1 cellular context compared by ENCODE assay signal in genomic region chr17:3527896-3528603, GRCh38.
TF ChIP-seq lines count a peak whose summit lies in the region.

No MANE protein-coding gene starts in this region.

TF ChIP-seq in K562, 482 proteins besides CTCF, POLR2A, EP300 and RAD21:
- TF ChIP-seq ZC3H8 (IDR thresholded peaks at IDR 0.05) (no peak), E2F1 (CRISPR knock-in tag; IDR thresholded peaks at IDR 0.05) (no peak), ZZZ3 (IDR thresholded peaks at IDR 0.05) (no peak), USF1 (CRISPR knock-in tag; IDR thresholded peaks at IDR 0.05) (peak; percentile 62), ZEB2 (IDR thresholded peaks at IDR 0.05) (no peak), NEUROD1 (IDR thresholded peaks at IDR 0.05; ENCODE audit: borderline replicate concordance, low read depth, low read length, partially characterized antibody) (no peak), MLLT1 (IDR thresholded peaks at IDR 0.05) (no peak), ZNF146 (CRISPR knock-in tag; IDR thresholded peaks at IDR 0.05; ENCODE audit: unreplicated experiment) (no peak), CLOCK (CRISPR knock-in tag; IDR thresholded peaks at IDR 0.05; ENCODE audit: borderline replicate concordance) (no peak), USF2 (CRISPR knock-in tag; IDR thresholded peaks at IDR 0.05) (peak; percentile 65), CXXC5 (CRISPR knock-in tag; IDR thresholded peaks at IDR 0.05) (no peak)
